In the genomic region with DNA sequence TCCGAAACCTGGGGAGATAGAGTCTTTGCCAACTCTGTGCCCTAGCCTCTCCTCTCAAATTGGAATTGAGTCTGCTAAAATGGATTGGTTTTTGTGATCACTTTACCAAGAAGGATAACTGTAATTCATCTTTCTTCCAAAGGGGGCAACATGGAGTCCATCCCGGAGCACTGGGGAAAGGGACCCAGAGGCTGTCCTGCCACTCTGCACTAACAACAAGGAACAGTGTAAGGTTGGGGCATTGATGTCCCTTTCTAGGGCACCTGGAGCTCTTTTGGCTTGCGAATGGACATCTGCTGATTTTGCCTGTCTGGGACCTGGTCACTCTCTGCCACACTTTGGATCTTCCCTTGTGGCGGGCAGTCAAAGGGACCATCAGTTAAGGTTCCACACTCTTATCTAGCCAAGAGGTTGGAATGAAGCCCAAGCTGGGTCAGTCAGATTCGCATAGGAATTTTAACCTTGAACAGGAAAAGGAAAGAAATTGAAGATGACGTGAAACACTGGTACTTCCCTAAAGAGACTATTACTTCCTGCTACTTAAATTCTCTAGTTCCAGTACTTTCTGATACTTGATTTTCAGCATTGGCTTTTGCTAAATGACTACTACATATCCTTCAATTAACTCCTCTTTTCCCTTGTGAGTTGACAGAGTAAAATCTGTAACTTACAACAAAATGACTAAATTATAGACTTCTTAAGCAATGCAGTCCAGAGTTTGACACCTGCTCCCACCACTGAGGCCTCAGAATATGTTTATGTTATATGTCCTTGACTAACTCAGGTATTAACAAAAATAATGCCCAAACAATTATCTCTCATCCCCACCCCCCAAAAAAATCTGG, we compare ENCODE assay signal across 8 cellular contexts.
DNase-seq lines count a peak whose midpoint lies in the region; ATAC-seq, FAIRE-seq and TF ChIP-seq lines count a peak whose summit lies in the region.

No MANE protein-coding gene starts in this region.

- TF ChIP-seq POLR2A in H54 (IDR thresholded peaks at IDR 0.05; ENCODE audit: low read depth, low read length), result no peak
- TF ChIP-seq POLR2A in HepG2 (IDR thresholded peaks at IDR 0.05; ENCODE audit: insufficient read depth in 1 of 2, low read depth in 2 of 2, low read length in 2 of 2), result no peak

- in situ Hi-C loops in HepG2 (cut with HindIII; ENCODE audit: extremely low pct_ligation_motif_present, low pct_unique_long_range_greater_than_20kb), result no loop called here

- WGBS in HepG2 (ENCODE audit: low lambda C conversion rate), result 51% methylated on average over 6 of the region's 6 CpGs

- intact Hi-C loops in CD4-positive, alpha-beta T cell (cut with DNase I, micrococcal nuclease), result no loop called here
- intact Hi-C loops in HepG2 (cut with micrococcal nuclease; ENCODE audit: unreplicated experiment), result no loop called here

- no peaks in the 10 kb centered on the region for H3K27me3 Mint-ChIP-seq in CD4-positive, alpha-beta T cell

- no peaks in the 10 kb centered on the region for H3K79me2 ChIP-seq in HepG2 (ENCODE audit: insufficient read depth, low read length)

- H3K36me3 Mint-ChIP-seq in CD4-positive, alpha-beta T cell (ENCODE audit: low read depth), result no peaks in the 10 kb centered on the region

- no peaks in the 10 kb centered on the region for H3K9me3 Mint-ChIP-seq in CD4-positive, alpha-beta T cell

- H3K36me3 ChIP-seq in WERI-Rb-1 (no peaks in the 10 kb centered on the region), HepG2 (replicated peaks in 1 of 2; ENCODE audit: control insufficient read depth in 1 of 2, insufficient read depth in 2 of 2, low read length in 2 of 2) (no peaks in the 10 kb centered on the region)

- CTCF ChIA-PET in CD4-positive, alpha-beta T cell (lab: Charles Lee), result no interaction called here
- CTCF ChIA-PET in HepG2 (lab: Yijun Ruan, JAX; ENCODE audit: low intra/inter-chr PET ratio, low total read pairs), result no interaction called here

- no peaks in the 10 kb centered on the region for H3K4me1 ChIP-seq in HepG2 (ENCODE audit: insufficient read depth, low read length)

- H3K27ac Mint-ChIP-seq in CD4-positive, alpha-beta T cell, result no peak overlapping the region

- H3K4me3 ChIP-seq in WERI-Rb-1 (ENCODE audit: low read depth, low read length) (no peak overlapping the region), HepG2 (replicated peaks in 1 of 3; ENCODE audit: insufficient read depth in 1 of 3, low read depth in 2 of 3, low read length in 3 of 3) (no peak overlapping the region)

- H3K27ac ChIP-seq in CD4-positive, alpha-beta T cell (ENCODE audit: low read depth, low read length), result no peak overlapping the region
- H3K27ac ChIP-seq in WERI-Rb-1 (no peak overlapping the region), HepG2 (ENCODE audit: extremely low read length, insufficient read depth, low read length) (no peak overlapping the region), caudate nucleus (ENCODE audit: low read depth, low read length) (no peak overlapping the region)

- peak; percentile 79 for FAIRE-seq in H54 (lab: Jason Lieb, UNC)
- peak; percentile 93 for FAIRE-seq in HepG2 (lab: Jason Lieb, UNC)

- DNase-seq in CD4-positive, alpha-beta T cell, result no peak
- no peak for DNase-seq in H54 (ENCODE audit: insufficient read length, low spot score)
- DNase-seq in WERI-Rb-1, result peak; percentile 23
- DNase-seq in HepG2 (ENCODE audit: low spot score), result peak; percentile 21
- DNase-seq in caudate nucleus (lab: John Stamatoyannopoulos, UW), result no peak
- no peak for DNase-seq in DMS153 (lab: John Stamatoyannopoulos, UW)
- DNase-seq in central memory CD4-positive, alpha-beta T cell, result no peak
- DNase-seq in activated CD4-positive, CD25-positive, alpha-beta regulatory T cell (lab: John Stamatoyannopoulos, UW), result no peak

- no peak for TF ChIP-seq EP300 in HepG2 (IDR thresholded peaks at IDR 0.05; ENCODE audit: low read depth in 2 of 2, low read length in 2 of 2)
- no peak for TF ChIP-seq EP300 in HepG2 (CRISPR knock-in tag; IDR thresholded peaks at IDR 0.05; ENCODE audit: borderline replicate concordance)

- peaks cover 42% of the 10 kb centered on the region for H3K4me1 Mint-ChIP-seq in CD4-positive, alpha-beta T cell (ENCODE audit: low read depth)

- H3K4me2 ChIP-seq in HepG2 (ENCODE audit: low read depth, low read length), result no peak overlapping the region

- no peaks in the 10 kb centered on the region for H4K20me1 ChIP-seq in HepG2 (ENCODE audit: insufficient read depth, low read length)

- no peak overlapping the region for H3K4me3 Mint-ChIP-seq in CD4-positive, alpha-beta T cell

- H2AFZ ChIP-seq in HepG2 (ENCODE audit: low read length), result no peak overlapping the region

- ATAC-seq in CD4-positive, alpha-beta T cell (ENCODE audit: poor library complexity), result no peak
- peak; percentile 93 for ATAC-seq in HepG2

- no peaks in the 10 kb centered on the region for H3K27me3 ChIP-seq in CD4-positive, alpha-beta T cell (ENCODE audit: control insufficient read depth, insufficient read depth, low read length)
- H3K27me3 ChIP-seq in WERI-Rb-1 (ENCODE audit: insufficient read depth, low read depth, severe bottlenecking) (no peaks in the 10 kb centered on the region), HepG2 (ENCODE audit: control insufficient read depth in 1 of 2, insufficient read depth in 2 of 2, low read length in 2 of 2) (no peaks in the 10 kb centered on the region; a peak in 1 of 5 replicates)

- POLR2A ChIA-PET in CD4-positive, alpha-beta T cell (lab: Charles Lee), result interaction anchor here (1.7 kb wide), 1 partner anchor 9 kb away, joined by 5 read pairs; no protein-coding TSS in a partner anchor
- POLR2A ChIA-PET in HepG2 (lab: Yijun Ruan, JAX), result no interaction called here

- H3K9ac ChIP-seq in HepG2 (ENCODE audit: insufficient read depth, low read depth, low read length), result no peak overlapping the region

- no peaks in the 10 kb centered on the region for H3K9me3 ChIP-seq in CD4-positive, alpha-beta T cell (ENCODE audit: control insufficient read depth, low read length)
- H3K9me3 ChIP-seq in WERI-Rb-1 (ENCODE audit: severe bottlenecking), result no peaks in the 10 kb centered on the region
- no peaks in the 10 kb centered on the region for H3K9me3 ChIP-seq in HepG2 (ENCODE audit: low read length)

- no peak for TF ChIP-seq RAD21 in HepG2 (CRISPR knock-in tag; IDR thresholded peaks at IDR 0.05)

- BruUV-seq in HepG2 (replicated peaks; lab: Mats Ljungman, UMichigan), result no TSS peak

- TF ChIP-seq CTCF in CD4-positive, alpha-beta T cell (IDR thresholded peaks at IDR 0.05), result peak; percentile 16
- peak; percentile 60 for TF ChIP-seq CTCF in WERI-Rb-1 (IDR thresholded peaks at IDR 0.05; ENCODE audit: low read depth, low read length)
- peak; percentile 57 for TF ChIP-seq CTCF in HepG2 (CRISPR knock-in tag; IDR thresholded peaks at IDR 0.05)

TF ChIP-seq in HepG2, 621 proteins besides CTCF, POLR2A, EP300 and RAD21:
- TF ChIP-seq SMC3 (IDR thresholded peaks at IDR 0.05; ENCODE audit: low read length) (peak; percentile 28; the same call in 1 of the 2 replicates), XRCC5 (optimal IDR thresholded peaks at IDR 0.05; ENCODE audit: low read length) (peak; percentile 40), STAG1 (CRISPR knock-in tag; IDR thresholded peaks at IDR 0.05) (0 out of 2 replicates have a peak, but pooled peaks have one; percentile 11), ZNF367 (CRISPR knock-in tag; IDR thresholded peaks at IDR 0.05; ENCODE audit: borderline replicate concordance) (no peak)
- TF ChIP-seq, protein P1, sequence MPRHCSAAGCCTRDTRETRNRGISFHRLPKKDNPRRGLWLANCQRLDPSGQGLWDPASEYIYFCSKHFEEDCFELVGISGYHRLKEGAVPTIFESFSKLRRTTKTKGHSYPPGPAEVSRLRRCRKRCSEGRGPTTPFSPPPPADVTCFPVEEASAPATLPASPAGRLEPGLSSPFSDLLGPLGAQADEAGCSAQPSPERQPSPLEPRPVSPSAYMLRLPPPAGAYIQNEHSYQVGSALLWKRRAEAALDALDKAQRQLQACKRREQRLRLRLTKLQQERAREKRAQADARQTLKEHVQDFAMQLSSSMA (CRISPR knock-in tag; IDR thresholded peaks at IDR 0.05), result 0 out of 2 replicates have a peak, but pooled peaks have one; percentile 48
TF ChIP-seq in HepG2: peak in this region for 4.

Comparison
In these comparisons a context has a peak if more than half of its experiments do, and no peak if none do; other contexts are left out.
1. DNase-seq: peak in WERI-Rb-1 (single experiment) and HepG2 (single experiment); none in CD4-positive, alpha-beta T cell (0 of 10), H54 (single experiment), caudate nucleus (0 of 61), DMS153 (single experiment), central memory CD4-positive, alpha-beta T cell (single experiment) and activated CD4-positive, CD25-positive, alpha-beta regulatory T cell (0 of 4).
2. Peak in every context shown above with its lines, with median percentiles within 50 percentile points of each other: CTCF ChIP-seq.